In genomic region chr22:44225091-44225689, GRCh38 we compare ENCODE assay signal across 22 cellular contexts. TPM values are rescaled to one million over a fixed set of nuclear protein-coding genes. Genes with fewer than 3 reads are reported as not detected.
"Had no signal": no experiment of that assay in that cellular context is flagged by ENCODE, and none has a peak within 500 bp of the region (broad histone marks: within the 10 kb centered on the region; RNA-seq: fewer than 3 reads in every experiment).

No MANE protein-coding gene starts in this region.

- H3K9me3 ChIP-seq: testis had no signal

- ATAC-seq: gastroesophageal sphincter; left lobe of liver; natural killer cell treated with Interleukin-12 subunit alpha and Interleukin-12 subunit beta and Interleukin-15 and Interleukin-18, amount 100 ng/mL, for 72 hours; psoas muscle; sciatic nerve; stimulated activated naive B cell treated with anti-CD40 and anti-IgM and Interleukin-4, amounts not matched to agents 10 μg/mL and 1 μg/mL and 100 μg/mL, for 72 hours; stimulated activated naive CD8-positive, alpha-beta T cell treated with anti-CD3 and anti-CD28 coated beads, Interleukin-15, amount 100 ng/mL, for 72 hours had no signal

- H3K27me3 ChIP-seq: testis, transverse colon had no signal

- H3K36me3 Mint-ChIP-seq: mesothelial cell of epicardium; natural killer cell treated with Interleukin-12 subunit alpha and Interleukin-12 subunit beta and Interleukin-15 and Interleukin-18, amount 100 ng/mL, for 72 hours; stimulated activated naive B cell treated with anti-CD40 and anti-IgM and Interleukin-4, amounts not matched to agents 10 μg/mL and 1 μg/mL and 100 μg/mL, for 72 hours had no signal

- H3K4me3 ChIP-seq: esophagus squamous epithelium, gastroesophageal sphincter, psoas muscle, skin epidermis, testis, transverse colon had no signal

- DNase-seq: central memory CD4-positive, alpha-beta T cell; effector memory CD4-positive, alpha-beta T cell; esophagus squamous epithelium; foreskin fibroblast; glutamatergic neuron; immature natural killer cell; psoas muscle; retina; stimulated activated CD4-positive, alpha-beta T cell treated with anti-CD3 and anti-CD28 coated beads, Interleukin-2, amount 100 ng/mL, for 24 hours; stimulated activated CD4-positive, alpha-beta T cell treated with anti-CD3 and anti-CD28 coated beads, Interleukin-4, amount 100 ng/mL, for 4 hours; stimulated activated naive B cell treated with anti-CD40 and anti-IgM and Interleukin-4, amounts not matched to agents 10 μg/mL and 1 μg/mL and 100 μg/mL, for 72 hours; testis; transverse colon had no signal

- H3K27ac Mint-ChIP-seq: mesothelial cell of epicardium; natural killer cell treated with Interleukin-12 subunit alpha and Interleukin-12 subunit beta and Interleukin-15 and Interleukin-18, amount 100 ng/mL, for 72 hours; stimulated activated naive B cell treated with anti-CD40 and anti-IgM and Interleukin-4, amounts not matched to agents 10 μg/mL and 1 μg/mL and 100 μg/mL, for 72 hours; stimulated activated naive CD8-positive, alpha-beta T cell treated with anti-CD3 and anti-CD28 coated beads, Interleukin-15, amount 100 ng/mL, for 72 hours had no signal

- H3K36me3 ChIP-seq: esophagus squamous epithelium, gastroesophageal sphincter, transverse colon had no signal

- H3K4me1 Mint-ChIP-seq: immature natural killer cell; mesothelial cell of epicardium; stimulated activated naive CD8-positive, alpha-beta T cell treated with anti-CD3 and anti-CD28 coated beads, Interleukin-15, amount 100 ng/mL, for 72 hours had no signal

- H3K4me3 Mint-ChIP-seq: immature natural killer cell; mesothelial cell of epicardium; natural killer cell treated with Interleukin-12 subunit alpha and Interleukin-12 subunit beta and Interleukin-15 and Interleukin-18, amount 100 ng/mL, for 72 hours; stimulated activated naive B cell treated with anti-CD40 and anti-IgM and Interleukin-4, amounts not matched to agents 10 μg/mL and 1 μg/mL and 100 μg/mL, for 72 hours; stimulated activated naive CD8-positive, alpha-beta T cell treated with anti-CD3 and anti-CD28 coated beads, Interleukin-15, amount 100 ng/mL, for 72 hours had no signal

- H3K4me1 ChIP-seq: gastroesophageal sphincter, psoas muscle, testis, transverse colon had no signal

- H3K27ac ChIP-seq: epithelial cell of prostate, esophagus squamous epithelium, gastroesophageal sphincter, psoas muscle, skin epidermis, testis, transverse colon had no signal

RNA-seq across cellular contexts. Expression of gene PARVG, which starts 44.5 kb away (rescaled TPM):
- polyA plus RNA-seq: keratinocyte had no signal
